ENCODE assay signal across 8 cellular contexts in the genomic region with DNA sequence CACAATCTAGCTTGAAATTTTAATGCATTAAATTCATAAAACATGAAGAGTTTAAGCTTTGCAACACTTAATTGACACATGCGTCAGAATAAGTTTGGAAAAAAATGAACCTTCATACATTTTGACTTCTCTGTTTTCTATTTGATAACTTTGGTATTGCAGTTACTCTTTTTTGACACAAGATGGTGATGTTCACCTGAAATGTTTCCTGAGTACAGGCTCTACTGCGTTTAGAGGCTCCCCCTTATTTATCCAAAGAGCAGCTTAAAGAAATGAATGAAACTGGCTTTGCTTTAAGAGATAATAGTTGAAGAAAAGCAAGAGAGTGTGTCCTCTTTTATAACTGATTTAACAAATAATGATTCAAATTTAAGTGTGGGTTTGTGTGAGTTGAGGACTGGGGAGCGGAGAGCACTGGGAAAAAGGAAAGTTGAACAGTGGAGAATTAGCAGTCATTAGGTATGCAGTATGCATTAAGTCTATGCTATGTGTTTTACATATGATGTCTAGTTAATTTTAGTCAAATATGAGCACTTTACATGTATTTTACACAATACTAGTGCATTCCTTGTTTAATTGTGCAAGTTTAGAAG.
A peak's percentile ranks its signal among the peaks of the same experiment; 100 is the strongest.
DNase-seq lines count a peak whose midpoint lies in the region; ATAC-seq, FAIRE-seq and TF ChIP-seq lines count a peak whose summit lies in the region.

No MANE protein-coding gene starts in this region.

- 59% methylated on average over 3 of the region's 3 CpGs for WGBS in A549 (ENCODE audit: missing lambda C conversion rate)

- H3K4me3 ChIP-seq in A549 (no peak overlapping the region), coronary artery (no peak overlapping the region), lower lobe of right lung (no peak overlapping the region)

- H3K27me3 ChIP-seq in lower lobe of right lung (ENCODE audit: low read depth): no peaks in the 10 kb centered on the region

- peak in 1 of 2 experiments; percentile 77; a peak in 4 of 6 replicates for ATAC-seq in A549
- peak; percentile 76 for ATAC-seq in HG02642 (IDR thresholded peaks at IDR 0.05; ENCODE audit: poor library complexity, unreplicated experiment)
- ATAC-seq in lower lobe of right lung: peak; percentile 61 to 79
- ATAC-seq in HG02970 (IDR thresholded peaks at IDR 0.05; ENCODE audit: low FRiP score, unreplicated experiment): no peak

- H3K4me2 ChIP-seq in A549: no peak overlapping the region

- H3K27ac ChIP-seq in A549: no peak overlapping the region
- no peak overlapping the region for H3K27ac ChIP-seq in coronary artery
- H3K27ac ChIP-seq in lower lobe of right lung: no peak overlapping the region

- TF ChIP-seq POLR2A in A549 (IDR thresholded peaks at IDR 0.05; ENCODE audit: low read length) (no peak), H54 (IDR thresholded peaks at IDR 0.05; ENCODE audit: low read depth, low read length) (no peak)

- no peak for FAIRE-seq in A549 (lab: Jason Lieb, UNC)
- FAIRE-seq in H54 (lab: Jason Lieb, UNC): no peak

- POLR2A ChIA-PET in A549 (lab: Yijun Ruan, JAX): interaction anchor here (0.6 kb wide), 1 partner anchor 393 kb away, joined by 4 read pairs; no protein-coding TSS in a partner anchor

- H3K9me3 ChIP-seq in A549 (no peaks in the 10 kb centered on the region), lower lobe of right lung (no peaks in the 10 kb centered on the region)

- H3K4me1 ChIP-seq in A549 (no peaks in the 10 kb centered on the region), lower lobe of right lung (peaks cover 10% of the 10 kb centered on the region)

- peak; percentile 66 to 77 for TF ChIP-seq RAD21 in A549 (conservative IDR thresholded peaks at IDR 0.05 in 1 of 2, IDR thresholded peaks at IDR 0.05 in 1 of 2)

- TF ChIP-seq EP300 in A549 (IDR thresholded peaks at IDR 0.05): no peak

- intact Hi-C loops in lower lobe of right lung (cut with DNase I): no loop called here

- CTCF ChIA-PET in A549 (lab: Yijun Ruan, JAX): interaction anchor here (0.6 to 1.6 kb wide), 13 partner anchors 9 to 1003 kb away, joined by 3 to 5 read pairs (median 4); no protein-coding TSS in a partner anchor

- DNase-seq in A549 (ENCODE audit: low read depth in 1 of 2, low spot score in 1 of 2): peak; percentile 10 to 45
- peak; percentile 56 for DNase-seq in GM10266 (ENCODE audit: extremely low spot score)
- peak; percentile 9 for DNase-seq in NCI-H460 (ENCODE audit: extremely low read depth, low read depth)
- DNase-seq in coronary artery (ENCODE audit: low spot score): no peak
- DNase-seq in lower lobe of right lung: no peak
- DNase-seq in H54 (ENCODE audit: insufficient read length, low spot score): no peak

- H3K36me3 ChIP-seq in lower lobe of right lung: no peaks in the 10 kb centered on the region

- TF ChIP-seq CTCF in A549 (IDR thresholded peaks at IDR 0.05) (peak; percentile 62), GM10266 (IDR thresholded peaks at IDR 0.05; ENCODE audit: control insufficient read depth, insufficient read depth, low read depth, missing control alignments) (peak; percentile 60), coronary artery (IDR thresholded peaks at IDR 0.05) (peak; percentile 42), lower lobe of right lung (IDR thresholded peaks at IDR 0.05) (peak; percentile 77)

TF ChIP-seq in A549, 52 proteins besides CTCF, POLR2A, EP300 and RAD21:
- TF ChIP-seq HOXA7 (CRISPR knock-in tag; IDR thresholded peaks at IDR 0.05): no peak
- TF ChIP-seq EHMT2 (IDR thresholded peaks at IDR 0.05; ENCODE audit: low read depth): no peak
- peak; percentile 63 for TF ChIP-seq SMC3 (IDR thresholded peaks at IDR 0.05)
TF ChIP-seq in A549: peak in this region for 1.

Comparison
In these comparisons a context has a peak if more than half of its experiments do, and no peak if none do; other contexts are left out.
1. DNase-seq: peak in A549 (2 of 2), GM10266 (single experiment) and NCI-H460 (single experiment); none in coronary artery (single experiment), lower lobe of right lung (single experiment) and H54 (single experiment).
2. Peak in every context shown above with its lines, with median percentiles within 50 percentile points of each other: CTCF ChIP-seq.